1 cellular context compared by ENCODE assay signal in genomic region chr9:113885183-113886002, GRCh38.
TF ChIP-seq lines count a peak whose summit lies in the region.

No MANE protein-coding gene starts in this region.

TF ChIP-seq in H1, 55 proteins besides CTCF, POLR2A, EP300 and RAD21 (continued from another document):
- TF ChIP-seq EGR1 (IDR thresholded peaks at IDR 0.05; ENCODE audit: borderline replicate concordance, low read depth, low read length) (no peak), SP1 (IDR thresholded peaks at IDR 0.05; ENCODE audit: low read depth, low read length) (no peak), KDM1A (IDR thresholded peaks at IDR 0.05; ENCODE audit: borderline replicate concordance, low read length) (no peak), EZH2 (IDR thresholded peaks at IDR 0.05; ENCODE audit: low read depth, low read length, severe bottlenecking) (no peak), SAP30 (IDR thresholded peaks at IDR 0.05; ENCODE audit: insufficient read depth, insufficient replicate concordance, low read length) (no peak), CREB1 (IDR thresholded peaks at IDR 0.05) (no peak), FOSL1 (IDR thresholded peaks at IDR 0.05; ENCODE audit: insufficient read depth, low read depth, low read length) (no peak), SIRT6 (IDR thresholded peaks at IDR 0.05; ENCODE audit: low read length) (no peak), BACH1 (IDR thresholded peaks at IDR 0.05; ENCODE audit: low read length) (no peak), SIX5 (IDR thresholded peaks at IDR 0.05; ENCODE audit: low read depth, low read length) (no peak)
